4 cellular contexts compared by ENCODE assay signal in the genomic region with DNA sequence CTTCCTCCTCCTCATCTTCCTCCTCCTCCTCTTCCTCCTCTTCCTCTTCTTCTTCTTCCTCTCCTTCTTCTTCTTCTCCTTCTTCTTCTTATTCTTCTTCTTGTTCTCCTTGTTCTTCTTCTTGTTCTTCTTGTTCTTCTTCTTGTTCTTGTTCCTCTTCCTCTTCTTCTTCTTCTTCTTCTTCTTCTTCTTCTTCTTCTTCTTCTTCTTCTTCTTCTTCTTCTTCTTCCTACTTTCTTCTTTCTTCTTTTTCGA. TPM values are rescaled to one million over a fixed set of nuclear protein-coding genes. Genes with fewer than 3 reads are reported as not detected.
"Had no signal": no experiment of that assay in that cellular context is flagged by ENCODE, and none has a peak within 500 bp of the region (broad histone marks: within the 10 kb centered on the region; RNA-seq: fewer than 3 reads in every experiment).

No MANE protein-coding gene starts in this region.

RNA-seq across cellular contexts. Expression of gene GCK, which starts 14.6 kb away (rescaled TPM):
- total RNA-seq: LHCN-M2, M059J, MCF 10A, NCI-H460 had no signal

RNA-seq across cellular contexts. Expression of gene MYL7, which starts 33.5 kb away (rescaled TPM):
- total RNA-seq: LHCN-M2, M059J, MCF 10A, NCI-H460 had no signal
